In genomic region chr2:6776125-6776524, GRCh38 we compare ENCODE assay signal across 25 cellular contexts.
"Had no signal": no experiment of that assay in that cellular context is flagged by ENCODE, and none has a peak within 500 bp of the region (broad histone marks: within the 10 kb centered on the region; RNA-seq: fewer than 3 reads in every experiment).

No MANE protein-coding gene starts in this region.

- H3K9me3 ChIP-seq: left lung, lower lobe of right lung, pancreas, prostate gland, sigmoid colon, spleen, suprapubic skin, thoracic aorta, tibial artery, upper lobe of right lung had no signal

- H3K36me3 ChIP-seq: left lung, lower lobe of right lung, pancreas, prostate gland, sigmoid colon, spleen, suprapubic skin, thoracic aorta, tibial artery, upper lobe of right lung had no signal

- H3K27ac ChIP-seq: left lung, lower lobe of right lung, pancreas, prostate gland, sigmoid colon, spleen, suprapubic skin, thoracic aorta, tibial artery, upper lobe of right lung had no signal

- H3K4me3 ChIP-seq: left lung, lower lobe of right lung, pancreas, prostate gland, sigmoid colon, spleen, suprapubic skin, thoracic aorta, tibial artery, upper lobe of right lung had no signal

- DNase-seq: hypothalamus; immature natural killer cell; kidney; left colon; left lung; lower lobe of right lung; mammary epithelial cell; mesenchymal stem cell; naive thymus-derived CD8-positive, alpha-beta T cell; nucleus accumbens; pancreas; posterior cingulate gyrus; retina; right cardiac atrium; sigmoid colon; small intestine; spleen; stimulated activated CD4-positive, alpha-beta T cell treated with anti-CD3 and anti-CD28 coated beads, Interleukin-4, amount 100 ng/mL, for 24 hours; stimulated activated naive CD4-positive, alpha-beta T cell; tibial artery; trophoblast cell; upper lobe of right lung had no signal

- H3K4me1 ChIP-seq: pancreas, prostate gland had no signal
